Comparison of ENCODE assay signal across 11 cellular contexts in the genomic region with DNA sequence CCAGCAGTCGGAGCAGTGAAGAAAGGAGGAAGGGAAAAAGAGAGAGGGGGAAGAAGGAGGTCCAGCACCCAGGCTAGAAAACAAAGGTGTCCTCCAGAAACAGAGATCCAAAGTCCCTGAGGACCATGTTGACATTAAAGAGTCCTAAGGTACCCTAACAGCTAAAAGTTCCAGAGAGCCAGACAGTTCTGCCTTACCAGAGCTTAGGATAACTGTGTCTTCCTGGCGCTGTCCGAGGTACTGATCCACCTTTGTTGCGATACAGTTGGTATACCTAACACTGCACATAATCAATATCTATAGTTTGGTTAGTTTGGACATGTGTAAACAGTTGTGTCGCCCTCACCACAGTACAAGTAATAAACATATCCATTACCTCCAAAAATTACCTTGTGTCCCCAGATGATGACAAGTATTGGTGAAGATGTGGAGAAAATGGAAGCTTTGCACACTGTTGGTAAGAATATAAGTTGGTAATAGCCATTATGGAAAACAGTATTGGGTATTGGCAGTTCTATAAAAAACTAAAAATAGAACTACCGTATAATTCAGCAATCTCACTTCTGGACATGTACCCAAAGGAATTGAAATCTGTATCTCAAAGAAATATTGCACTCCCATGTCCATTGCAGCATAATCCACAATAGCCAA. TPM values are rescaled to one million over a fixed set of nuclear protein-coding genes. Genes with fewer than 3 reads are reported as not detected.
A peak's percentile ranks its signal among the peaks of the same experiment; 100 is the strongest.
DNase-seq lines count a peak whose midpoint lies in the region; ATAC-seq and TF ChIP-seq lines count a peak whose summit lies in the region.
"Had no signal": no experiment of that assay in that cellular context is flagged by ENCODE, and none has a peak within 500 bp of the region (broad histone marks: within the 10 kb centered on the region; RNA-seq: fewer than 3 reads in every experiment).

No MANE protein-coding gene starts in this region.

- no peak overlapping the region for H3K4me2 ChIP-seq in fibroblast of lung (ENCODE audit: extremely low read depth, insufficient read depth, low read length)

- H3K79me2 ChIP-seq in fibroblast of lung (ENCODE audit: control insufficient read depth, insufficient read depth, low read length) = no peaks in the 10 kb centered on the region

- no peaks in the 10 kb centered on the region for H3K4me1 ChIP-seq in fibroblast of lung (ENCODE audit: control insufficient read depth, extremely low read depth, insufficient read depth, low read length)
- H3K4me1 ChIP-seq: psoas muscle had no signal

- H3K4me3 ChIP-seq in fibroblast of lung (replicated peaks in 1 of 4; ENCODE audit: control extremely low read depth in 1 of 4, insufficient read depth in 1 of 4, low read depth in 3 of 4, low read length in 4 of 4) = no peak overlapping the region
- H3K4me3 ChIP-seq: dorsolateral prefrontal cortex, psoas muscle had no signal

- no peaks in the 10 kb centered on the region for H3K36me3 ChIP-seq in fibroblast of lung (ENCODE audit: control insufficient read depth, insufficient read depth, low read length)

- H2AFZ ChIP-seq in fibroblast of lung (ENCODE audit: low read length) = no peak overlapping the region

- no peak for TF ChIP-seq CTCF in fibroblast of lung (conservative IDR thresholded peaks at IDR 0.05 in 1 of 2, IDR thresholded peaks at IDR 0.05 in 1 of 2; ENCODE audit: low read depth in 1 of 2, low read length in 2 of 2)

- intact Hi-C loops in cardiac septum (cut with DNase I) (no loop called here), Right ventricle myocardium superior (cut with DNase I) (no loop called here)

- H3K27me3 ChIP-seq in fibroblast of lung (ENCODE audit: control insufficient read depth, insufficient read depth, low read length) = no peaks in the 10 kb centered on the region
- H3K27me3 ChIP-seq: dorsolateral prefrontal cortex had no signal

- H4K20me1 ChIP-seq in fibroblast of lung (ENCODE audit: control insufficient read depth, extremely low read depth, insufficient read depth, low read length) = no peaks in the 10 kb centered on the region

- no peak overlapping the region for H3K27ac ChIP-seq in fibroblast of lung (ENCODE audit: insufficient read depth, low read length)
- H3K27ac ChIP-seq: psoas muscle had no signal

- no peak overlapping the region for H3K9ac ChIP-seq in fibroblast of lung (ENCODE audit: insufficient read depth, low read length)

- no peak for ATAC-seq in Right ventricle myocardium superior (ENCODE audit: poor library complexity)
- no peak for ATAC-seq in HG02798 (IDR thresholded peaks at IDR 0.05; ENCODE audit: poor library complexity, unreplicated experiment)
- no peak for ATAC-seq in HG03469 (IDR thresholded peaks at IDR 0.05; ENCODE audit: unreplicated experiment)
- ATAC-seq: CD8-positive, alpha-beta T cell; psoas muscle had no signal

- H3K9me3 ChIP-seq in fibroblast of lung (ENCODE audit: control insufficient read depth, insufficient read depth, low read depth, low read length) = no peaks in the 10 kb centered on the region
- H3K9me3 ChIP-seq: psoas muscle had no signal

- peak; percentile 29 for DNase-seq in cardiac septum (ENCODE audit: low spot score)
- no peak for DNase-seq in Right ventricle myocardium superior
- DNase-seq in RPMI7951 (ENCODE audit: low read depth) = peak; percentile 2
- peak; percentile 2 to 10 for DNase-seq in fibroblast of lung (ENCODE audit: low read depth in 2 of 2)
- peak; percentile 53 for DNase-seq in stimulated activated CD8-positive, alpha-beta memory T cell treated with anti-CD3 and anti-CD28 coated beads, Interleukin-4, amount 100 ng/mL, for 48 hours
- DNase-seq in NCI-H146 treated with DMSO at 0.1 percent for 48 hours (lab: John Stamatoyannopoulos, UW; ENCODE audit: unreplicated experiment) = no peak
- DNase-seq: CD8-positive, alpha-beta T cell; psoas muscle had no signal

RNA-seq across cellular contexts. Expression of gene GRID1, which starts 59.8 kb away (rescaled TPM):
- total RNA-seq in cardiac septum (3.0 TPM), Right ventricle myocardium superior (1.1 TPM), fibroblast of lung (0.33 and 0.51 TPM in 2 replicates)
- not detected in 2 replicates for total RNA-seq in RPMI7951 (2014; rRNA removed; shearing (Covaris generic))
- polyA plus RNA-seq in fibroblast of lung = 0.03 TPM in 2 replicates
- polyA plus RNA-seq in fibroblast of lung (2012) = 0.07 TPM in 1 of 2 replicates, not detected in the other
- 0.41 TPM in 1 of 2 replicates, not detected in the other for polyA minus RNA-seq in fibroblast of lung (ENCODE audit: low replicate concordance)
- total RNA-seq: CD8-positive, alpha-beta T cell had no signal

Comparison
In these comparisons a context has a peak if more than half of its experiments do, and no peak if none do; other contexts are left out.
1. DNase-seq: peak in cardiac septum (single experiment), RPMI7951 (single experiment), fibroblast of lung (2 of 2) and stimulated activated CD8-positive, alpha-beta memory T cell treated with anti-CD3 and anti-CD28 coated beads, Interleukin-4, amount 100 ng/mL, for 48 hours (single experiment); none in Right ventricle myocardium superior (single experiment) and NCI-H146 treated with DMSO at 0.1 percent for 48 hours (single experiment).